Comparison of ENCODE assay signal across 2 cellular contexts in genomic region chr10:4717670-4718069, GRCh38.
TF ChIP-seq lines count a peak whose summit lies in the region.

No MANE protein-coding gene starts in this region.

TF ChIP-seq in GM23338, 12 proteins besides CTCF, POLR2A, EP300 and RAD21:
- TF ChIP-seq ZNF462 (CRISPR knock-in tag; IDR thresholded peaks at IDR 0.05), result no peak
- TF ChIP-seq CREB1 (CRISPR knock-in tag; IDR thresholded peaks at IDR 0.05; ENCODE audit: low read depth), result no peak
- TF ChIP-seq ZNF114 (CRISPR knock-in tag; IDR thresholded peaks at IDR 0.05), result no peak
- TF ChIP-seq EZH2 (IDR thresholded peaks at IDR 0.05; ENCODE audit: low read depth, unreplicated experiment), result no peak
- no peak for TF ChIP-seq POLR2AphosphoS5 (IDR thresholded peaks at IDR 0.05; ENCODE audit: low read depth)
- no peak for TF ChIP-seq JUNB (IDR thresholded peaks at IDR 0.05; ENCODE audit: unreplicated experiment)
- TF ChIP-seq REST (IDR thresholded peaks at IDR 0.05; ENCODE audit: unreplicated experiment), result no peak
- no peak for TF ChIP-seq ETS1 (IDR thresholded peaks at IDR 0.05)
- TF ChIP-seq EZH2phosphoT487 (IDR thresholded peaks at IDR 0.05; ENCODE audit: unreplicated experiment), result no peak

TF ChIP-seq in H1, 55 proteins besides CTCF, POLR2A, EP300 and RAD21:
- TF ChIP-seq CHD2 (IDR thresholded peaks at IDR 0.05; ENCODE audit: low read length), result no peak
- TF ChIP-seq CHD1 (IDR thresholded peaks at IDR 0.05; ENCODE audit: low read depth, low read length), result no peak
- no peak for TF ChIP-seq ZNF274 (IDR thresholded peaks at IDR 0.05; ENCODE audit: borderline replicate concordance, extremely low read depth, low read length)
- no peak for TF ChIP-seq SRF (IDR thresholded peaks at IDR 0.05; ENCODE audit: low read depth, low read length)
- TF ChIP-seq SP4 (IDR thresholded peaks at IDR 0.05; ENCODE audit: low read length), result no peak
- TF ChIP-seq CTBP2 (IDR thresholded peaks at IDR 0.05; ENCODE audit: borderline replicate concordance, insufficient read depth, insufficient read length, low read length), result no peak
- TF ChIP-seq CREB1 (IDR thresholded peaks at IDR 0.05), result no peak
- no peak for TF ChIP-seq RBBP5 (IDR thresholded peaks at IDR 0.05; ENCODE audit: borderline replicate concordance, low read depth, low read length)
- TF ChIP-seq MAFK (IDR thresholded peaks at IDR 0.05; ENCODE audit: low read depth, low read length), result no peak
- TF ChIP-seq KDM1A (IDR thresholded peaks at IDR 0.05; ENCODE audit: borderline replicate concordance, low read length), result no peak
- no peak for TF ChIP-seq GABPA (IDR thresholded peaks at IDR 0.05; ENCODE audit: borderline replicate concordance, insufficient read depth, low read length)
TF ChIP-seq in H1: peak in this region for 0.
